ENCODE assay signal across 28 cellular contexts in genomic region chr19:31894451-31894850, GRCh38.
"Had no signal": no experiment of that assay in that cellular context is flagged by ENCODE, and none has a peak within 500 bp of the region (broad histone marks: within the 10 kb centered on the region; RNA-seq: fewer than 3 reads in every experiment).

No MANE protein-coding gene starts in this region.

- H3K4me1 ChIP-seq: adrenal gland, ascending aorta, body of pancreas, breast epithelium had no signal

- H3K9me3 ChIP-seq: adrenal gland, ascending aorta had no signal

- H3K36me3 ChIP-seq: adrenal gland, ascending aorta, brain microvascular endothelial cell, breast epithelium, cardiac muscle cell had no signal

- DNase-seq: activated effector memory CD4-positive, alpha-beta T cell treated with anti-CD3 and anti-CD28 coated beads, Interleukin-2, amount 50 U/mL, for 16 hours; activated effector memory CD4-positive, alpha-beta T cell treated with Interleukin-2 at 50 U/mL for 16 hours; activated gamma-delta T cell; activated gamma-delta T cell treated with Interleukin-2 at 50 U/mL for 16 hours; activated naive CD4-positive, alpha-beta T cell; activated naive CD4-positive, alpha-beta T cell treated with anti-CD3 and anti-CD28 coated beads for 36 hours; activated naive CD4-positive, alpha-beta T cell treated with anti-CD3 and anti-CD28 coated beads, Interleukin-2, amount 10 ng/mL, durations not matched to agents 7 days and 5 days; activated naive CD4-positive, alpha-beta T cell treated with anti-CD3 and anti-CD28 coated beads, Interleukin-2, amount 50 U/mL, for 16 hours; activated naive CD4-positive, alpha-beta T cell treated with Interleukin-2 at 50 U/mL for 16 hours; activated naive CD8-positive, alpha-beta T cell treated with anti-CD3 and anti-CD28 coated beads for 36 hours; activated naive CD8-positive, alpha-beta T cell treated with anti-CD3 and anti-CD28 coated beads, Interleukin-2, amount 10 ng/mL, durations not matched to agents 7 days and 5 days; activated naive CD8-positive, alpha-beta T cell treated with anti-CD3 and anti-CD28 coated beads, Interleukin-2, amount 50 U/mL, for 24 hours; activated T-cell treated with anti-CD3 and anti-CD28 coated beads, Interleukin-2, amount 50 U/mL, for 4 hours; activated T-cell treated with anti-CD3 and anti-CD28 coated beads, Interleukin-2, amount 50 U/mL, for 48 hours; activated T-cell treated with anti-CD3 and anti-CD28 coated beads, Interleukin-2, amount 50 U/mL, for 72 hours; adrenal gland; amniotic stem cell; amygdala; anterior cingulate cortex; aorta; body of pancreas; brain microvascular endothelial cell; caudate nucleus; central memory CD4-positive, alpha-beta T cell; cerebellar nuclear complex had no signal

- H3K27me3 ChIP-seq: adrenal gland, ascending aorta, body of pancreas, brain microvascular endothelial cell, cardiac muscle cell had no signal

- H3K4me3 ChIP-seq: adrenal gland, ascending aorta, body of pancreas, breast epithelium, cardiac muscle cell had no signal

- H3K27ac ChIP-seq: adrenal gland, ascending aorta, body of pancreas, brain microvascular endothelial cell, breast epithelium, cardiac muscle cell had no signal
